In genomic region chr5:139687656-139688055, GRCh38 we compare ENCODE assay signal across 16 cellular contexts. TPM values are rescaled to one million over a fixed set of nuclear protein-coding genes. Genes with fewer than 3 reads are reported as not detected.
A peak's percentile ranks its signal among the peaks of the same experiment; 100 is the strongest.
DNase-seq lines count a peak whose midpoint lies in the region; ATAC-seq and TF ChIP-seq lines count a peak whose summit lies in the region.
"Had no signal": no experiment of that assay in that cellular context is flagged by ENCODE, and none has a peak within 500 bp of the region (broad histone marks: within the 10 kb centered on the region; RNA-seq: fewer than 3 reads in every experiment).

No MANE protein-coding gene starts in this region.

- H3K4me3 Mint-ChIP-seq in natural killer cell: no peak overlapping the region
- H3K4me3 Mint-ChIP-seq in natural killer cell treated with Interleukin-12 subunit alpha and Interleukin-12 subunit beta and Interleukin-15 and Interleukin-18, amount 100 ng/mL, for 72 hours: no peak overlapping the region
- H3K4me3 Mint-ChIP-seq: CD4-positive, CD25-positive, alpha-beta regulatory T cell had no signal

- TF ChIP-seq CTCF in natural killer cell (IDR thresholded peaks at IDR 0.05): no peak

- no peaks in the 10 kb centered on the region for H3K36me3 Mint-ChIP-seq in natural killer cell
- H3K36me3 Mint-ChIP-seq in natural killer cell treated with Interleukin-12 subunit alpha and Interleukin-12 subunit beta and Interleukin-15 and Interleukin-18, amount 100 ng/mL, for 72 hours: no peaks in the 10 kb centered on the region
- H3K36me3 Mint-ChIP-seq: CD4-positive, CD25-positive, alpha-beta regulatory T cell had no signal

- H2AFZ ChIP-seq in neuronal stem cell (ENCODE audit: low read length): no peak overlapping the region
- H2AFZ ChIP-seq: PC-9 had no signal

- no peak overlapping the region for H3K4ac ChIP-seq in neuronal stem cell (ENCODE audit: low read length)

- peak overlapping the region; percentile 29 to 78 for H3K27ac Mint-ChIP-seq in natural killer cell
- no peak overlapping the region for H3K27ac Mint-ChIP-seq in natural killer cell treated with Interleukin-12 subunit alpha and Interleukin-12 subunit beta and Interleukin-15 and Interleukin-18, amount 100 ng/mL, for 72 hours
- H3K27ac Mint-ChIP-seq: CD4-positive, CD25-positive, alpha-beta regulatory T cell had no signal

- peaks cover 42 to 66% of the 10 kb centered on the region in 2 donors for H3K4me1 Mint-ChIP-seq in natural killer cell
- H3K4me1 Mint-ChIP-seq in natural killer cell treated with Interleukin-12 subunit alpha and Interleukin-12 subunit beta and Interleukin-15 and Interleukin-18, amount 100 ng/mL, for 72 hours (ENCODE audit: low read depth in 2 of 2): peaks cover 21 to 41% of the 10 kb centered on the region in 2 donors

- no peak overlapping the region for H3K4me3 ChIP-seq in neuronal stem cell (ENCODE audit: low read length in 2 of 2)
- H3K4me3 ChIP-seq: gastroesophageal sphincter, PC-9 had no signal

- H3K9me3 ChIP-seq in neuronal stem cell (replicated peaks in 1 of 2; ENCODE audit: control insufficient read depth in 2 of 2, insufficient read depth in 1 of 2, low read depth in 1 of 2, low read length in 2 of 2): no peaks in the 10 kb centered on the region
- H3K9me3 ChIP-seq: gastroesophageal sphincter had no signal

- peaks cover 3% of the 10 kb centered on the region for H3K79me1 ChIP-seq in neuronal stem cell (ENCODE audit: low read depth, low read length)

- no peak overlapping the region for H2BK12ac ChIP-seq in neuronal stem cell (ENCODE audit: low read length)

- no peak overlapping the region for H2AK5ac ChIP-seq in neuronal stem cell (ENCODE audit: low read depth, low read length)

- no peak overlapping the region for H3K23ac ChIP-seq in neuronal stem cell (ENCODE audit: low read depth, low read length, poor library complexity)

- no peak overlapping the region for H2BK120ac ChIP-seq in neuronal stem cell (ENCODE audit: low read depth, low read length)

- DNase-seq in natural killer cell (no peak), left ventricle myocardium superior (peak; percentile 65), neuronal stem cell (ENCODE audit: low spot score) (no peak), occipital lobe (lab: John Stamatoyannopoulos, UW) (no peak), NCI-H69 (lab: John Stamatoyannopoulos, UW) (no peak), SIG-M5 treated with dmso at 0.1 percent for 504 hours (lab: John Stamatoyannopoulos, UW; ENCODE audit: unreplicated experiment) (no peak)
- DNase-seq in natural killer cell treated with Interleukin-12 subunit alpha and Interleukin-12 subunit beta and Interleukin-15 and Interleukin-18, amount 100 ng/mL, for 72 hours (ENCODE audit: low spot score): no peak
- DNase-seq: activated CD4-positive, alpha-beta T cell treated with anti-CD3 and anti-CD28 coated beads, Interleukin-2, amount 50 U/mL, for 48 hours; CD4-positive, CD25-positive, alpha-beta regulatory T cell; cortex of kidney; DMS79; NCI-H2029 treated with DMSO at 0.1 percent for 48 hours; NCI-H510A treated with DMSO at 0.1 percent for 48 hours; PC-9 had no signal

- no peak overlapping the region for H4K91ac ChIP-seq in neuronal stem cell (ENCODE audit: low read depth, low read length, poor library complexity)

- H2BK15ac ChIP-seq in neuronal stem cell (ENCODE audit: low read length): no peak overlapping the region

- H3K9ac ChIP-seq in neuronal stem cell (ENCODE audit: low read depth, low read length, poor library complexity): no peak overlapping the region

- peaks cover 50 to 57% of the 10 kb centered on the region in 2 donors for H3K4me1 ChIP-seq in neuronal stem cell (ENCODE audit: control insufficient read depth in 2 of 2, insufficient read depth in 1 of 2, low read depth in 1 of 2, low read length in 2 of 2)

- H3K9me3 Mint-ChIP-seq in natural killer cell: no peaks in the 10 kb centered on the region
- H3K9me3 Mint-ChIP-seq in natural killer cell treated with Interleukin-12 subunit alpha and Interleukin-12 subunit beta and Interleukin-15 and Interleukin-18, amount 100 ng/mL, for 72 hours: no peaks in the 10 kb centered on the region

- no peak for ATAC-seq in natural killer cell
- no peak for ATAC-seq in natural killer cell treated with Interleukin-12 subunit alpha and Interleukin-12 subunit beta and Interleukin-15 and Interleukin-18, amount 100 ng/mL, for 72 hours
- ATAC-seq in left ventricle myocardium superior: peak; percentile 47
- no peak for ATAC-seq in HG03469 (IDR thresholded peaks at IDR 0.05; ENCODE audit: unreplicated experiment)
- ATAC-seq: gastroesophageal sphincter had no signal

- WGBS in neuronal stem cell (ENCODE audit: extremely low coverage in 2 of 2, insufficient read length in 2 of 2, insufficient replicate concordance in 1 of 2), 2 donors: no CpG with 5 or more reads among the region's 6 CpGs

- no peaks in the 10 kb centered on the region for H3K27me3 Mint-ChIP-seq in natural killer cell (ENCODE audit: low read depth in 2 of 2)
- H3K27me3 Mint-ChIP-seq in natural killer cell treated with Interleukin-12 subunit alpha and Interleukin-12 subunit beta and Interleukin-15 and Interleukin-18, amount 100 ng/mL, for 72 hours: no peaks in the 10 kb centered on the region

- H3K36me3 ChIP-seq in neuronal stem cell (replicated peaks in 1 of 2; ENCODE audit: control insufficient read depth in 2 of 2, insufficient read depth in 2 of 2, low read length in 2 of 2): peaks cover 0 to 39% of the 10 kb centered on the region in 2 donors

- H4K8ac ChIP-seq in neuronal stem cell (ENCODE audit: low read depth, low read length): no peak overlapping the region

- H3K18ac ChIP-seq in neuronal stem cell (ENCODE audit: low read length): peak overlapping the region; percentile 57

- no peak overlapping the region for H3K4me2 ChIP-seq in neuronal stem cell (ENCODE audit: insufficient read depth, low read length, poor library complexity, severe bottlenecking)
- H3K4me2 ChIP-seq: PC-9 had no signal

- intact Hi-C loops in natural killer cell (cut with micrococcal nuclease) (no loop called here), left ventricle myocardium superior (cut with micrococcal nuclease) (loop anchor here (5.0 kb wide), 1 partner anchor 50 kb away; no protein-coding TSS in a partner anchor)

- H3K14ac ChIP-seq in neuronal stem cell (ENCODE audit: low read length): no peak overlapping the region

- no peaks in the 10 kb centered on the region for H3K27me3 ChIP-seq in neuronal stem cell (ENCODE audit: control insufficient read depth in 3 of 3, insufficient read depth in 3 of 3, low read depth in 1 of 3, low read length in 3 of 3)
- H3K27me3 ChIP-seq: gastroesophageal sphincter had no signal

- no peak overlapping the region for H3K27ac ChIP-seq in neuronal stem cell (replicated peaks; ENCODE audit: low read length)
- H3K27ac ChIP-seq: PC-9 had no signal

- no peak overlapping the region for H2BK5ac ChIP-seq in neuronal stem cell (ENCODE audit: low read length)

RNA-seq across cellular contexts. Expression of gene CXXC5, which starts 39.5 kb away (rescaled TPM):
- total RNA-seq in natural killer cell (100 to 1,000 TPM in 1 of 3 donors, 10 to 100 TPM in 2; 75.6 to 124 (median 84.8) TPM), left ventricle myocardium superior (75.7 TPM), occipital lobe (37.1 TPM)
- total RNA-seq in natural killer cell treated with Interleukin-12 subunit alpha and Interleukin-12 subunit beta and Interleukin-15 and Interleukin-18, amount 100 ng/mL, for 72 hours: 1 to 10 TPM; 4.7 to 9.0 TPM
- polyA plus RNA-seq in neuronal stem cell (2013, experiment 1 of 2): 30.9 TPM
- 32.1 TPM for polyA plus RNA-seq in neuronal stem cell (2013, experiment 2 of 2)

Comparison
In these comparisons a context has a peak if more than half of its experiments do, and no peak if none do; other contexts are left out.
1. H3K27ac Mint-ChIP-seq: peak in natural killer cell (2 of 2); none in natural killer cell treated with Interleukin-12 subunit alpha and Interleukin-12 subunit beta and Interleukin-15 and Interleukin-18, amount 100 ng/mL, for 72 hours (0 of 2).